Comparison of ENCODE assay signal across 10 cellular contexts in genomic region chr19:4589579-4590410, GRCh38. TPM values are rescaled to one million over a fixed set of nuclear protein-coding genes. Genes with fewer than 3 reads are reported as not detected.
DNase-seq lines count a peak whose midpoint lies in the region; ATAC-seq, FAIRE-seq and TF ChIP-seq lines count a peak whose summit lies in the region.
"Had no signal": no experiment of that assay in that cellular context is flagged by ENCODE, and none has a peak within 500 bp of the region (broad histone marks: within the 10 kb centered on the region; RNA-seq: fewer than 3 reads in every experiment).

No MANE protein-coding gene starts in this region.

- no peaks in the 10 kb centered on the region for H3K9me3 ChIP-seq in Karpas-422 (ENCODE audit: low read length)
- H3K9me3 ChIP-seq in K562 (replicated peaks; ENCODE audit: control insufficient read depth, insufficient read depth, low read depth, low read length) = no peaks in the 10 kb centered on the region
- H3K9me3 ChIP-seq: SJSA1 had no signal

- POLR2A ChIA-PET in K562 (lab: Yijun Ruan, JAX) = interaction anchor here (0.9 to 1.0 kb wide), 2 partner anchors 19 to 33 kb away, joined by 3 read pairs; no protein-coding TSS in a partner anchor

- H3K27me3 ChIP-seq in Karpas-422 (ENCODE audit: low read length) = no peaks in the 10 kb centered on the region
- no peaks in the 10 kb centered on the region for H3K27me3 ChIP-seq in K562 (ENCODE audit: control insufficient read depth in 2 of 2, insufficient read depth in 2 of 2, low read length in 2 of 2)

- TF ChIP-seq EP300 in K562 (IDR thresholded peaks at IDR 0.05; ENCODE audit: low read length) = no peak

- peak in 1 of 2 experiments; percentile 61; a peak in 2 of 4 replicates for TF ChIP-seq RAD21 in K562 (CRISPR knock-in tag; conservative IDR thresholded peaks at IDR 0.05 in 1 of 2, IDR thresholded peaks at IDR 0.05 in 1 of 2)

- H3K4me3 ChIP-seq in Karpas-422 (ENCODE audit: low read length) (no peak overlapping the region), K562 (no peak overlapping the region)
- H3K4me3 ChIP-seq: SJSA1 had no signal

- H2AFZ ChIP-seq in Karpas-422 (ENCODE audit: low read length) (no peak overlapping the region), K562 (ENCODE audit: low read depth, low read length) (peak overlapping the region; percentile 85)

- peak; percentile 81 for FAIRE-seq in K562 (lab: Jason Lieb, UNC)

- H4K20me1 ChIP-seq in Karpas-422 (ENCODE audit: insufficient read depth, low read depth, low read length) (no peaks in the 10 kb centered on the region), K562 (replicated peaks; ENCODE audit: control insufficient read depth, insufficient read depth, low read length) (no peaks in the 10 kb centered on the region)

- H3K4me2 ChIP-seq in Karpas-422 (ENCODE audit: low read depth, low read length, poor library complexity, severe bottlenecking) (no peak overlapping the region), K562 (ENCODE audit: insufficient read depth, low read length) (peak overlapping the region; percentile 54; the same call in 1 of the 2 replicates)

- no peak overlapping the region for H3K9ac ChIP-seq in Karpas-422 (ENCODE audit: low read length)
- peak overlapping the region in 1 of 2 experiments; percentile 31; a peak in 1 of 4 replicates for H3K9ac ChIP-seq in K562 (ENCODE audit: insufficient read depth in 1 of 2, low read depth in 2 of 2, low read length in 2 of 2)

- peak; percentile 73 to 77 (median 74) for TF ChIP-seq CTCF in K562 (IDR thresholded peaks at IDR 0.05 in 2 of 3, conservative IDR thresholded peaks at IDR 0.05 in 1 of 3; ENCODE audit: insufficient read depth in 2 of 3, low read depth in 1 of 3, low read length in 3 of 3)

- H3K9me2 ChIP-seq in Karpas-422 (replicated peaks; ENCODE audit: insufficient read depth, low read length) = no peaks in the 10 kb centered on the region

- WGBS in K562 (ENCODE audit: insufficient coverage, low coverage, missing lambda C conversion rate) = 39% methylated on average over 11 of the region's 11 CpGs

- intact Hi-C loops in K562 (cut with micrococcal nuclease) = no loop called here

- H3K36me3 ChIP-seq in Karpas-422 (ENCODE audit: insufficient read depth, low read length) (no peaks in the 10 kb centered on the region), K562 (ENCODE audit: control insufficient read depth, insufficient read depth, low read length) (no peaks in the 10 kb centered on the region)
- H3K36me3 ChIP-seq: SJSA1 had no signal

- TF ChIP-seq POLR2A in K562 (conservative IDR thresholded peaks at IDR 0.05) = no peak

- no peaks in the 10 kb centered on the region for H3K4me1 ChIP-seq in Karpas-422 (ENCODE audit: low read length)
- peaks cover 0 to 6% of the 10 kb centered on the region in 2 experiments; a peak in 2 of 5 replicates for H3K4me1 ChIP-seq in K562 (replicated peaks in 1 of 2; ENCODE audit: control insufficient read depth in 2 of 2, insufficient read depth in 2 of 2, low read length in 2 of 2)

- no peaks in the 10 kb centered on the region for H3K9me1 ChIP-seq in K562 (ENCODE audit: control insufficient read depth, insufficient read depth, low read length)

- CTCF ChIA-PET in K562 (lab: Yijun Ruan, JAX; ENCODE audit: low intra/inter-chr PET ratio) = no interaction called here

- peak; percentile 94 for ATAC-seq in K562

- no TSS peak for BruUV-seq in K562 (replicated peaks; lab: Mats Ljungman, UMichigan)

- peak; percentile 20 for DNase-seq in EH (ENCODE audit: low read depth)
- DNase-seq in Karpas-422 = peak; percentile 73
- DNase-seq in K562 (ENCODE audit: extremely low read depth in 1 of 4, low spot score in 3 of 4) = peak; percentile 65 to 77 (median 73)
- peak; percentile 59 for DNase-seq in myocyte (ENCODE audit: low read depth)
- no peak for DNase-seq in cortex of kidney (lab: John Stamatoyannopoulos, UW)
- no peak for DNase-seq in NCI-H2171 treated with DMSO at 0.1 percent for 48 hours (lab: John Stamatoyannopoulos, UW)
- DNase-seq in H4 (ENCODE audit: low spot score) = no peak
- DNase-seq in activated gamma-delta T cell (lab: John Stamatoyannopoulos, UW) = no peak
- DNase-seq: retina had no signal

- H3K79me2 ChIP-seq in Karpas-422 (ENCODE audit: low read length) (no peaks in the 10 kb centered on the region), K562 (ENCODE audit: control insufficient read depth, insufficient read depth, low read length) (no peaks in the 10 kb centered on the region)

- H3K27ac ChIP-seq in Karpas-422 (ENCODE audit: low read length) = no peak overlapping the region
- no peak overlapping the region for H3K27ac ChIP-seq in K562 (ENCODE audit: extremely low read depth, low read depth, low read length)
- H3K27ac ChIP-seq: SJSA1 had no signal

- in situ Hi-C loops in K562 (cut with MboI) = no loop called here

RNA-seq across cellular contexts. Expression of gene SEMA6B, which starts 30.3 kb away (rescaled TPM):
- total RNA-seq in Karpas-422 (2014; rRNA removed; shearing (Covaris generic); ENCODE audit: low replicate concordance) = not detected in 2 replicates
- 3.4 and 12.9 TPM in 2 replicates for total RNA-seq in K562 (2011; cell fraction: chromatin; rRNA removed; ENCODE audit: low replicate concordance)
- total RNA-seq in K562 (2011; cell fraction: nucleolus; rRNA removed) = 12.9 and 13.2 TPM in 2 replicates
- total RNA-seq in K562 (2011; cell fraction: nucleoplasm; rRNA removed) = 9.3 and 10.5 TPM in 2 replicates
- total RNA-seq in K562 (2014; rRNA removed) = 2.5 and 2.7 TPM in 2 replicates
- total RNA-seq in K562 (2014; rRNA removed; fragmentation: Illumina TruSeq; extraction: Trizol) = 0.57 and 0.65 TPM in 2 replicates
- 0.83 and 1.1 TPM in 2 replicates for total RNA-seq in K562 (2015; rRNA removed; fragmentation: Illumina TruSeq; extraction: Trizol)
- total RNA-seq in K562 (2021) = 3.7 and 4.6 TPM in 2 replicates
- polyA plus RNA-seq in K562 (2011; rRNA removed) = 2.6 and 4.9 TPM in 2 replicates
- polyA plus RNA-seq in K562 (2011; cell fraction: cytosol; rRNA removed) = 6.8 and 8.8 TPM in 2 replicates
- polyA plus RNA-seq in K562 (2011; cell fraction: nucleus; rRNA removed) = 7.2 and 8.1 TPM in 2 replicates
- 1.3 and 1.6 TPM in 2 replicates for polyA plus RNA-seq in K562 (2012)
- polyA plus RNA-seq in K562 (2014; fragmentation: Illumina TruSeq; extraction: Trizol) = 1.4 and 2.7 TPM in 2 replicates
- polyA plus RNA-seq in K562 (2014; fragmentation: Nextera tagmentation; extraction: Ambion mirVana) = not detected
- polyA plus RNA-seq in K562 (2014; rRNA removed) = 1.7 and 3.8 TPM in 2 replicates
- polyA minus RNA-seq in K562 (2011; rRNA and poly(A)+ RNA removed) = 5.1 and 7.6 TPM in 2 replicates
- 9.4 and 13.2 TPM in 2 replicates for polyA minus RNA-seq in K562 (2011; cell fraction: cytosol; rRNA and poly(A)+ RNA removed)
- polyA minus RNA-seq in K562 (2011; cell fraction: nucleus; rRNA and poly(A)+ RNA removed) = 4.4 and 7.0 TPM in 2 replicates
- total RNA-seq in myocyte = 373 and 483 TPM in 2 replicates
- polyA plus RNA-seq in myocyte (2012) = 75.2 TPM
- total RNA-seq in H4 (2014; rRNA removed; shearing (Covaris generic)) = 7.5 and 8.4 TPM in 2 replicates

RNA-seq across cellular contexts. Expression of gene TNFAIP8L1, which starts 49.5 kb away (rescaled TPM):
- 1.8 and 9.0 TPM in 2 replicates for total RNA-seq in Karpas-422 (2014; rRNA removed; shearing (Covaris generic); ENCODE audit: low replicate concordance)
- 10.7 and 24.6 TPM in 2 replicates for total RNA-seq in K562 (2011; cell fraction: chromatin; rRNA removed; ENCODE audit: low replicate concordance)
- total RNA-seq in K562 (2011; cell fraction: nucleolus; rRNA removed) = 13.8 and 17.5 TPM in 2 replicates
- total RNA-seq in K562 (2011; cell fraction: nucleoplasm; rRNA removed) = 10.7 and 12.8 TPM in 2 replicates
- total RNA-seq in K562 (2014; rRNA removed) (4.0 and 4.4 TPM in 2 replicates), K562 (2014; rRNA removed; fragmentation: Illumina TruSeq; extraction: Trizol) (4.3 and 4.6 TPM in 2 replicates), K562 (2015; rRNA removed; fragmentation: Illumina TruSeq; extraction: Trizol) (4.9 and 5.4 TPM in 2 replicates), K562 (2021) (6.5 and 9.3 TPM in 2 replicates), myocyte (3.7 and 7.5 TPM in 2 replicates)
- polyA plus RNA-seq in K562 (2011; rRNA removed) (5.7 and 8.0 TPM in 2 replicates), K562 (2014; fragmentation: Illumina TruSeq; extraction: Trizol) (6.6 and 7.3 TPM in 2 replicates), K562 (2014; fragmentation: Nextera tagmentation; extraction: Ambion mirVana) (1 to 10 TPM in 1 of 2 experiments, under 1 TPM in 1; 0.69 to 1.0 TPM), K562 (2014; rRNA removed) (6.8 and 7.3 TPM in 2 replicates)
- polyA plus RNA-seq in K562 (2011; cell fraction: cytosol; rRNA removed) = 8.2 and 15.6 TPM in 2 replicates
- 3.0 and 4.8 TPM in 2 replicates for polyA plus RNA-seq in K562 (2011; cell fraction: nucleus; rRNA removed)
- polyA plus RNA-seq in K562 (2012) = 7.6 and 10.7 TPM in 2 replicates
- 4.5 and 8.6 TPM in 2 replicates for polyA minus RNA-seq in K562 (2011; rRNA and poly(A)+ RNA removed)
- polyA minus RNA-seq in K562 (2011; cell fraction: cytosol; rRNA and poly(A)+ RNA removed) = 4.7 and 6.4 TPM in 2 replicates
- 3.0 and 4.6 TPM in 2 replicates for polyA minus RNA-seq in K562 (2011; cell fraction: nucleus; rRNA and poly(A)+ RNA removed)
- polyA plus RNA-seq in myocyte (2012) = 8.0 TPM
- total RNA-seq in H4 (2014; rRNA removed; shearing (Covaris generic)) = 2.7 and 2.8 TPM in 2 replicates

RNA-seq across cellular contexts. Expression of gene LRG1, which starts 50.0 kb away (rescaled TPM):
- 0.11 and 0.14 TPM in 2 replicates for total RNA-seq in Karpas-422 (2014; rRNA removed; shearing (Covaris generic); ENCODE audit: low replicate concordance)
- total RNA-seq in K562 (2011; cell fraction: chromatin; rRNA removed; ENCODE audit: low replicate concordance) = 5.0 and 14.6 TPM in 2 replicates
- total RNA-seq in K562 (2011; cell fraction: nucleolus; rRNA removed) = 18.2 and 23.3 TPM in 2 replicates
- 12.4 and 14.4 TPM in 2 replicates for total RNA-seq in K562 (2011; cell fraction: nucleoplasm; rRNA removed)
- total RNA-seq in K562 (2014; rRNA removed) = 8.4 and 10.6 TPM in 2 replicates
- 3.8 and 4.6 TPM in 2 replicates for total RNA-seq in K562 (2014; rRNA removed; fragmentation: Illumina TruSeq; extraction: Trizol)
- total RNA-seq in K562 (2015; rRNA removed; fragmentation: Illumina TruSeq; extraction: Trizol) = 9.4 and 9.5 TPM in 2 replicates
- total RNA-seq in K562 (2021) = 11.5 and 11.7 TPM in 2 replicates
- 10.9 and 11.9 TPM in 2 replicates for polyA plus RNA-seq in K562 (2011; rRNA removed)
- polyA plus RNA-seq in K562 (2011; cell fraction: cytosol; rRNA removed) = 15.4 and 23.9 TPM in 2 replicates
- 2.7 and 3.4 TPM in 2 replicates for polyA plus RNA-seq in K562 (2011; cell fraction: nucleus; rRNA removed)
- 9.0 and 20.7 TPM in 2 replicates for polyA plus RNA-seq in K562 (2012)
- 8.7 and 12.6 TPM in 2 replicates for polyA plus RNA-seq in K562 (2014; fragmentation: Illumina TruSeq; extraction: Trizol)
- 1 to 10 TPM; 1.5 to 5.1 TPM for polyA plus RNA-seq in K562 (2014; fragmentation: Nextera tagmentation; extraction: Ambion mirVana)
- 11.9 and 12.3 TPM in 2 replicates for polyA plus RNA-seq in K562 (2014; rRNA removed)
- polyA minus RNA-seq in K562 (2011; rRNA and poly(A)+ RNA removed) = 3.2 and 3.6 TPM in 2 replicates
- 6.2 and 7.6 TPM in 2 replicates for polyA minus RNA-seq in K562 (2011; cell fraction: cytosol; rRNA and poly(A)+ RNA removed)
- polyA minus RNA-seq in K562 (2011; cell fraction: nucleus; rRNA and poly(A)+ RNA removed) = 1.2 and 2.6 TPM in 2 replicates
- 0.05 TPM in 1 of 2 replicates, not detected in the other for total RNA-seq in myocyte
- polyA plus RNA-seq in myocyte (2012) = not detected
- total RNA-seq in H4 (2014; rRNA removed; shearing (Covaris generic)) = 0.29 and 0.43 TPM in 2 replicates
- total RNA-seq: SJSA1 had no signal

RNA-seq across cellular contexts. Expression of gene PLIN5, which starts 54.8 kb away (rescaled TPM):
- total RNA-seq in Karpas-422 (2014; rRNA removed; shearing (Covaris generic); ENCODE audit: low replicate concordance) = not detected in 2 replicates
- total RNA-seq in K562 (2011; cell fraction: chromatin; rRNA removed; ENCODE audit: low replicate concordance) = 8.0 and 24.6 TPM in 2 replicates
- 11.3 and 12.8 TPM in 2 replicates for total RNA-seq in K562 (2011; cell fraction: nucleolus; rRNA removed)
- total RNA-seq in K562 (2011; cell fraction: nucleoplasm; rRNA removed) = 10.8 and 12.9 TPM in 2 replicates
- total RNA-seq in K562 (2014; rRNA removed) = 0.50 and 0.86 TPM in 2 replicates
- 0.15 and 0.26 TPM in 2 replicates for total RNA-seq in K562 (2014; rRNA removed; fragmentation: Illumina TruSeq; extraction: Trizol)
- total RNA-seq in K562 (2015; rRNA removed; fragmentation: Illumina TruSeq; extraction: Trizol) = 0.07 TPM in 1 of 2 replicates, not detected in the other
- 1.3 TPM in 2 replicates for total RNA-seq in K562 (2021)
- 1.3 and 1.6 TPM in 2 replicates for polyA plus RNA-seq in K562 (2011; rRNA removed)
- 1.0 and 1.3 TPM in 2 replicates for polyA plus RNA-seq in K562 (2011; cell fraction: cytosol; rRNA removed)
- 3.6 and 9.2 TPM in 2 replicates for polyA plus RNA-seq in K562 (2011; cell fraction: nucleus; rRNA removed)
- 0.50 and 0.51 TPM in 2 replicates for polyA plus RNA-seq in K562 (2012)
- 0.54 and 0.62 TPM in 2 replicates for polyA plus RNA-seq in K562 (2014; fragmentation: Illumina TruSeq; extraction: Trizol)
- polyA plus RNA-seq in K562 (2014; fragmentation: Nextera tagmentation; extraction: Ambion mirVana) = under 1 TPM; 0.04 TPM
- polyA plus RNA-seq in K562 (2014; rRNA removed) = 0.85 and 0.94 TPM in 2 replicates
- polyA minus RNA-seq in K562 (2011; rRNA and poly(A)+ RNA removed) = 0.81 and 1.5 TPM in 2 replicates
- 0.95 TPM in 1 of 2 replicates, not detected in the other for polyA minus RNA-seq in K562 (2011; cell fraction: cytosol; rRNA and poly(A)+ RNA removed)
- polyA minus RNA-seq in K562 (2011; cell fraction: nucleus; rRNA and poly(A)+ RNA removed) = 2.0 and 2.8 TPM in 2 replicates
- not detected in 2 replicates for total RNA-seq in myocyte
- not detected for polyA plus RNA-seq in myocyte (2012)
- total RNA-seq in H4 (2014; rRNA removed; shearing (Covaris generic)) = 0.25 TPM in 1 of 2 replicates, not detected in the other
- total RNA-seq: SJSA1 had no signal

Comparison
In these comparisons a context has a peak if more than half of its experiments do, and no peak if none do; other contexts are left out.
1. DNase-seq: peak in EH (single experiment), Karpas-422 (single experiment), K562 (4 of 4) and myocyte (single experiment); none in cortex of kidney (single experiment), NCI-H2171 treated with DMSO at 0.1 percent for 48 hours (single experiment), H4 (single experiment) and activated gamma-delta T cell (single experiment).
2. RNA of gene SEMA6B, which starts 30.3 kb away (total RNA-seq): 373 to 483 TPM in myocyte; 7.5 to 8.4 TPM in H4, 0.57 to 13.2 TPM in K562 and not detected in Karpas-422; every median in the first group is over 10 times any median in the second.